In genomic region chr19:8366121-8366581, GRCh38 we compare ENCODE assay signal across 1 cellular context.
TF ChIP-seq lines count a peak whose summit lies in the region.

No MANE protein-coding gene starts in this region.

TF ChIP-seq in HCT116, 20 proteins besides CTCF, POLR2A, EP300 and RAD21:
- TF ChIP-seq EZH2phosphoT487 (IDR thresholded peaks at IDR 0.05; ENCODE audit: borderline replicate concordance) (no peak), SIN3A (IDR thresholded peaks at IDR 0.05; ENCODE audit: low read depth) (no peak), ATF3 (IDR thresholded peaks at IDR 0.05) (no peak), CEBPB (IDR thresholded peaks at IDR 0.05; ENCODE audit: low read depth) (no peak), REST (IDR thresholded peaks at IDR 0.05; ENCODE audit: low read depth) (no peak), EGR1 (IDR thresholded peaks at IDR 0.05; ENCODE audit: low read depth) (no peak), POLR2AphosphoS5 (IDR thresholded peaks at IDR 0.05; ENCODE audit: low read depth, low read length) (no peak; the same call in 1 of the 2 replicates), CBX3 (IDR thresholded peaks at IDR 0.05; ENCODE audit: low read depth) (no peak), SP1 (IDR thresholded peaks at IDR 0.05; ENCODE audit: low read depth) (no peak), FOSL1 (IDR thresholded peaks at IDR 0.05; ENCODE audit: low read depth) (no peak)
